In the genomic region with DNA sequence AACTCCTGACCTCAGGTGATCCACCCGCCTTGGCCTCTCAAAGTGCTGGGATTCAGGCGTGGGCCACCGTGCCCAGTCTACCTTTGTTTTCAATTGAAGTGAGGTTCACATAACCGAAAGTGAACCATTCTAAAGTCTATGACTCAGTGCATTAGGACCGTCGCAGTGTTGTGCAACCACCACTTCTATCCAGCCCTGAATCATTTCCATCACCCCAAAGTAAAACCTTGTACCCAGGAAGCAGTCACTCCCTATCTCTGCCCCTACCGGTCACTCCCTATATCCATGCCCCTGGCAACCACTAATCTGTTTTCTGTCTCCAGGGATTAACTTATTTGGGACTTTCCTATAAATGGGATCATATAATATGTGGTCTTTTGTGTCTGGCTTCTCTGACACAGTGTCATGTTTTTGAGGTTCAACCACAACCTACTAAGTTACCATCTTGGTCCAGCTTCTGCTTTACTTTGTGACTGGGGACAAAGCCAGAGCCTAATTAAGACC, we compare ENCODE assay signal across 9 cellular contexts. TPM values are rescaled to one million over a fixed set of nuclear protein-coding genes. Genes with fewer than 3 reads are reported as not detected.
DNase-seq lines count a peak whose midpoint lies in the region; ATAC-seq, FAIRE-seq and TF ChIP-seq lines count a peak whose summit lies in the region.
"Had no signal": no experiment of that assay in that cellular context is flagged by ENCODE, and none has a peak within 500 bp of the region (broad histone marks: within the 10 kb centered on the region; RNA-seq: fewer than 3 reads in every experiment).

No MANE protein-coding gene starts in this region.

- H3K36me3 Mint-ChIP-seq in activated T-cell treated with anti-CD3 and anti-CD28 coated beads, Interleukin-2, amount 50 U/mL, for 4 hours (ENCODE audit: insufficient read depth) = no peaks in the 10 kb centered on the region

- no peak overlapping the region for H3K4me3 Mint-ChIP-seq in activated T-cell treated with anti-CD3 and anti-CD28 coated beads, Interleukin-2, amount 50 U/mL, for 4 hours

- H3K36me3 ChIP-seq in kidney (ENCODE audit: control insufficient read depth in 1 of 2, insufficient read depth in 2 of 2, low read length in 2 of 2) (no peaks in the 10 kb centered on the region), urinary bladder (ENCODE audit: insufficient read depth) (no peaks in the 10 kb centered on the region)

- TF ChIP-seq CTCF in WI38 (IDR thresholded peaks at IDR 0.05; ENCODE audit: low read depth, low read length) (peak; percentile 59), kidney (IDR thresholded peaks at IDR 0.05; ENCODE audit: borderline replicate concordance, extremely low read depth, insufficient read depth) (peak; percentile 5)

- 63% methylated on average over 7 of the region's 7 CpGs for WGBS in urinary bladder

- H3K4me3 ChIP-seq in WI38 (ENCODE audit: low read depth, low read length) = 0 out of 2 replicates have a peak overlapping the region, but pooled peaks have one; percentile 18
- H3K4me3 ChIP-seq in kidney (ENCODE audit: low read length in 2 of 2) = no peak overlapping the region
- H3K4me3 ChIP-seq in urinary bladder (ENCODE audit: low read depth, low read length) = no peak overlapping the region

- no peak for ATAC-seq in activated T-cell treated with anti-CD3 and anti-CD28 coated beads, Interleukin-2, amount 50 U/mL, for 4 hours
- ATAC-seq in HG03280 (IDR thresholded peaks at IDR 0.05; ENCODE audit: unreplicated experiment) = no peak

- peak; percentile 25 to 31 for DNase-seq in activated T-cell treated with anti-CD3 and anti-CD28 coated beads, Interleukin-2, amount 50 U/mL, for 48 hours
- DNase-seq in activated T-cell treated with anti-CD3 and anti-CD28 coated beads, Interleukin-2, amount 50 U/mL, for 4 hours = no peak
- no peak for DNase-seq in kidney
- DNase-seq in activated CD8-positive, alpha-beta memory T cell treated with anti-CD3 and anti-CD28 coated beads, Interleukin-2, amount 50 U/mL, for 48 hours = no peak
- no peak for DNase-seq in activated CD4-positive, alpha-beta T cell treated with anti-CD3 and anti-CD28 coated beads for 1 hour
- DNase-seq: T-helper 1 cell had no signal

- no peaks in the 10 kb centered on the region for H3K9me3 ChIP-seq in kidney (ENCODE audit: control insufficient read depth in 1 of 2, low read length in 2 of 2)

- no peaks in the 10 kb centered on the region for H3K27me3 Mint-ChIP-seq in activated T-cell treated with anti-CD3 and anti-CD28 coated beads, Interleukin-2, amount 50 U/mL, for 4 hours (ENCODE audit: low read depth)

- peaks cover 0 to 10% of the 10 kb centered on the region in 2 donors for H3K4me1 ChIP-seq in kidney (ENCODE audit: control insufficient read depth in 1 of 2, insufficient read depth in 1 of 2, low read depth in 1 of 2, low read length in 2 of 2)
- no peaks in the 10 kb centered on the region for H3K4me1 ChIP-seq in urinary bladder (ENCODE audit: insufficient read depth)

- no peak overlapping the region for H3K27ac ChIP-seq in kidney (ENCODE audit: low read depth in 2 of 2, low read length in 2 of 2)
- H3K27ac ChIP-seq in urinary bladder (ENCODE audit: low read depth) = peak overlapping the region; percentile 54

- no peak for FAIRE-seq in kidney (lab: Jason Lieb, UNC)

- H3K9me3 Mint-ChIP-seq in activated T-cell treated with anti-CD3 and anti-CD28 coated beads, Interleukin-2, amount 50 U/mL, for 4 hours = no peaks in the 10 kb centered on the region

- H3K9ac ChIP-seq in kidney (ENCODE audit: low read length in 2 of 2) = no peak overlapping the region

- intact Hi-C loops in kidney (cut with DNase I) = no loop called here

- no peaks in the 10 kb centered on the region for H3K4me1 Mint-ChIP-seq in activated T-cell treated with anti-CD3 and anti-CD28 coated beads, Interleukin-2, amount 50 U/mL, for 4 hours (ENCODE audit: low read depth)

RNA-seq across cellular contexts. Expression of a gene that starts 28.3 kb away (rescaled TPM):
- 1 to 10 TPM in 1 of 3 donors, under 1 TPM in 2; 0.24 to 1.1 (median 0.30) TPM for total RNA-seq in activated T-cell treated with anti-CD3 and anti-CD28 coated beads, Interleukin-2, amount 50 U/mL, for 4 hours
- total RNA-seq in kidney (76.9 TPM), urinary bladder (24.0 TPM)
- polyA plus RNA-seq in kidney (ENCODE audit: insufficient read depth, low read depth, low replicate concordance) (26.2 TPM), urinary bladder (56.2 TPM)

Comparison
In these comparisons a context has a peak if more than half of its experiments do, and no peak if none do; other contexts are left out.
1. DNase-seq: peak in activated T-cell treated with anti-CD3 and anti-CD28 coated beads, Interleukin-2, amount 50 U/mL, for 48 hours (2 of 2); none in activated T-cell treated with anti-CD3 and anti-CD28 coated beads, Interleukin-2, amount 50 U/mL, for 4 hours (single experiment), kidney (single experiment), activated CD8-positive, alpha-beta memory T cell treated with anti-CD3 and anti-CD28 coated beads, Interleukin-2, amount 50 U/mL, for 48 hours (single experiment) and activated CD4-positive, alpha-beta T cell treated with anti-CD3 and anti-CD28 coated beads for 1 hour (single experiment).
2. RNA of a gene that starts 28.3 kb away (total RNA-seq): 76.9 TPM in kidney (single experiment) and 24.0 TPM in urinary bladder (single experiment); 0.24 to 1.1 TPM in activated T-cell treated with anti-CD3 and anti-CD28 coated beads, Interleukin-2, amount 50 U/mL, for 4 hours; every median in the first group is over 10 times any median in the second.